In genomic region chr7:92880212-92881090, GRCh38 we compare ENCODE assay signal across 8 cellular contexts. TPM values are rescaled to one million over a fixed set of nuclear protein-coding genes. Genes with fewer than 3 reads are reported as not detected.
DNase-seq lines count a peak whose midpoint lies in the region; ATAC-seq and TF ChIP-seq lines count a peak whose summit lies in the region.

No MANE protein-coding gene starts in this region.

- ATAC-seq in GM18909 (IDR thresholded peaks at IDR 0.05; ENCODE audit: poor library complexity, unreplicated experiment) (peak; percentile 72), HG02610 (IDR thresholded peaks at IDR 0.05; ENCODE audit: unreplicated experiment) (no peak)

- 95% methylated on average over 2 of the region's 2 CpGs; no CpG with 5 or more reads in 1 of the 2 donors for WGBS in transverse colon (ENCODE audit: low coverage in 1 of 2), 2 donors

- peaks cover 7 to 12% of the 10 kb centered on the region in 2 donors for H3K9me3 ChIP-seq in transverse colon

- H3K27me3 ChIP-seq in transverse colon, result no peaks in the 10 kb centered on the region

- peak; percentile 20 for DNase-seq in AG10803 (ENCODE audit: low read depth)
- peak; percentile 78 for DNase-seq in RPMI7951 (ENCODE audit: low read depth)
- peak; percentile 54 for DNase-seq in globus pallidus (ENCODE audit: low spot score)
- no peak for DNase-seq in transverse colon
- no peak for DNase-seq in NCI-H226
- no peak for DNase-seq in AG08396 (ENCODE audit: low spot score)

- TF ChIP-seq EP300 in transverse colon (IDR thresholded peaks at IDR 0.05; ENCODE audit: low read depth), result no peak

- H3K27ac ChIP-seq in transverse colon, result no peak overlapping the region

- no peak for TF ChIP-seq POLR2A in transverse colon (IDR thresholded peaks at IDR 0.05)

- H3K4me3 ChIP-seq in AG10803 (ENCODE audit: low read length), result no peak overlapping the region
- no peak overlapping the region for H3K4me3 ChIP-seq in transverse colon

- TF ChIP-seq CTCF in AG10803 (conservative IDR thresholded peaks at IDR 0.05; ENCODE audit: low read length) (peak; percentile 25), transverse colon (IDR thresholded peaks at IDR 0.05) (peak in 3 of 5 experiments; percentile 6 to 28 (median 10))

- no peaks in the 10 kb centered on the region for H3K36me3 ChIP-seq in transverse colon

- intact Hi-C loops in transverse colon (cut with DNase I; ENCODE audit: low total_unique reads), result no loop called here

- in situ Hi-C loops in transverse colon (cut with MboI; ENCODE audit: low pct_ligation_motif_present in 1 of 4, low pct_unique_long_range_greater_than_20kb in 1 of 4, low sequenced_read_pairs in 3 of 4), result no loop called here

- no peaks in the 10 kb centered on the region for H3K4me1 ChIP-seq in transverse colon

RNA-seq across cellular contexts. Expression of gene CDK6, which starts 44.1 kb away (rescaled TPM):
- 41.6 and 45.1 TPM in 2 replicates for total RNA-seq in RPMI7951 (2014; rRNA removed; shearing (Covaris generic))
- total RNA-seq in transverse colon, result 10 to 100 TPM; 12.9 to 32.7 (median 21.6) TPM

Comparison
In these comparisons a context has a peak if more than half of its experiments do, and no peak if none do; other contexts are left out.
1. DNase-seq: peak in AG10803 (single experiment), RPMI7951 (single experiment) and globus pallidus (single experiment); none in transverse colon (single experiment), NCI-H226 (single experiment) and AG08396 (single experiment).